ENCODE assay signal across 9 cellular contexts in the genomic region with DNA sequence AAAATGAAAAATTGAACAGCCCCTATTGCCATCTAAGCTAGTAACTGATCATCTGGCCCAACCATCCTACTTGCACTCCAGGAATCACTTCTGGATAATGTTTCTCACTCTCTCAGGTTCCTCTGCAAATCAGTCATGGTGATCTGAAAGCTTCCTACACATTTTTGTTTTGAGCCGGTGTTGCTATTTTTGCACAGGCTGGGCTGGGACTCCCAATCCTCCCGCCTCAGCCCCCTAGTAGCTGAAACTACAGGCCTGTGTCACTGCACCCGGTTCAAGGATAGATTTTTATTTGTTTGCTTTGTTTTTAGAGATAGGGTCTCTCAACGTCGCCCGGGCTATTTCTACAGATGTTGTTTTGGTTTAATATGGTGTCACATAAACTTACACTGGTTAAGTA. TPM values are rescaled to one million over a fixed set of nuclear protein-coding genes. Genes with fewer than 3 reads are reported as not detected.
A peak's percentile ranks its signal among the peaks of the same experiment; 100 is the strongest.
DNase-seq lines count a peak whose midpoint lies in the region; ATAC-seq lines count a peak whose summit lies in the region.
"Had no signal": no experiment of that assay in that cellular context is flagged by ENCODE, and none has a peak within 500 bp of the region (broad histone marks: within the 10 kb centered on the region; RNA-seq: fewer than 3 reads in every experiment).

No MANE protein-coding gene starts in this region.

- H3K9me3 Mint-ChIP-seq in activated CD4-positive, alpha-beta T cell treated with anti-CD3 and anti-CD28 coated beads, Interleukin-2, amount 10 ng/mL, durations not matched to agents 24 days and 14 days, result peaks cover 10% of the 10 kb centered on the region
- no peaks in the 10 kb centered on the region for H3K9me3 Mint-ChIP-seq in central memory CD8-positive, alpha-beta T cell
- no peaks in the 10 kb centered on the region for H3K9me3 Mint-ChIP-seq in stimulated activated memory B cell treated with anti-CD40 and anti-IgM and Interleukin-4, amounts not matched to agents 10 μg/mL and 1 μg/mL and 100 μg/mL, for 72 hours

- peaks cover 7% of the 10 kb centered on the region for H3K36me3 Mint-ChIP-seq in activated CD4-positive, alpha-beta T cell treated with anti-CD3 and anti-CD28 coated beads, Interleukin-2, amount 10 ng/mL, durations not matched to agents 24 days and 14 days (ENCODE audit: low read depth)
- H3K36me3 Mint-ChIP-seq in central memory CD8-positive, alpha-beta T cell (ENCODE audit: insufficient read depth), result no peaks in the 10 kb centered on the region
- H3K36me3 Mint-ChIP-seq in stimulated activated memory B cell treated with anti-CD40 and anti-IgM and Interleukin-4, amounts not matched to agents 10 μg/mL and 1 μg/mL and 100 μg/mL, for 72 hours, result peaks cover 6% of the 10 kb centered on the region

- peaks cover 17% of the 10 kb centered on the region for H3K27me3 Mint-ChIP-seq in activated CD4-positive, alpha-beta T cell treated with anti-CD3 and anti-CD28 coated beads, Interleukin-2, amount 10 ng/mL, durations not matched to agents 24 days and 14 days
- H3K27me3 Mint-ChIP-seq in central memory CD8-positive, alpha-beta T cell, result peaks cover 26% of the 10 kb centered on the region
- peaks cover 12% of the 10 kb centered on the region for H3K27me3 Mint-ChIP-seq in stimulated activated memory B cell treated with anti-CD40 and anti-IgM and Interleukin-4, amounts not matched to agents 10 μg/mL and 1 μg/mL and 100 μg/mL, for 72 hours

- H3K27ac Mint-ChIP-seq in activated CD4-positive, alpha-beta T cell treated with anti-CD3 and anti-CD28 coated beads, Interleukin-2, amount 10 ng/mL, durations not matched to agents 24 days and 14 days, result peak overlapping the region; percentile 76
- peak overlapping the region; percentile 92 for H3K27ac Mint-ChIP-seq in central memory CD8-positive, alpha-beta T cell (ENCODE audit: low read depth)
- H3K27ac Mint-ChIP-seq in stimulated activated memory B cell treated with anti-CD40 and anti-IgM and Interleukin-4, amounts not matched to agents 10 μg/mL and 1 μg/mL and 100 μg/mL, for 72 hours, result peak overlapping the region; percentile 99

- DNase-seq in activated CD4-positive, alpha-beta T cell treated with anti-CD3 and anti-CD28 coated beads, Interleukin-2, amount 10 ng/mL, durations not matched to agents 24 days and 14 days, result no peak
- DNase-seq in activated CD4-positive, alpha-beta T cell treated with anti-CD3 and anti-CD28 coated beads for 1 hour, result no peak
- no peak for DNase-seq in central memory CD8-positive, alpha-beta T cell (ENCODE audit: low spot score in 2 of 2)
- DNase-seq in amniotic stem cell (lab: John Stamatoyannopoulos, UW) (no peak), KBM-7 (no peak), NCI-H2196 (lab: John Stamatoyannopoulos, UW; ENCODE audit: unreplicated experiment) (no peak)
- DNase-seq: NCI-H1092 had no signal

- H3K4me3 Mint-ChIP-seq in activated CD4-positive, alpha-beta T cell treated with anti-CD3 and anti-CD28 coated beads, Interleukin-2, amount 10 ng/mL, durations not matched to agents 24 days and 14 days, result peak overlapping the region; percentile 63
- H3K4me3 Mint-ChIP-seq in central memory CD8-positive, alpha-beta T cell, result peak overlapping the region; percentile 73
- H3K4me3 Mint-ChIP-seq in stimulated activated memory B cell treated with anti-CD40 and anti-IgM and Interleukin-4, amounts not matched to agents 10 μg/mL and 1 μg/mL and 100 μg/mL, for 72 hours, result peak overlapping the region; percentile 82

- peaks cover 11% of the 10 kb centered on the region for H3K4me1 Mint-ChIP-seq in activated CD4-positive, alpha-beta T cell treated with anti-CD3 and anti-CD28 coated beads, Interleukin-2, amount 10 ng/mL, durations not matched to agents 24 days and 14 days
- H3K4me1 Mint-ChIP-seq in central memory CD8-positive, alpha-beta T cell, result peaks cover 12% of the 10 kb centered on the region
- peaks cover 14% of the 10 kb centered on the region for H3K4me1 Mint-ChIP-seq in stimulated activated memory B cell treated with anti-CD40 and anti-IgM and Interleukin-4, amounts not matched to agents 10 μg/mL and 1 μg/mL and 100 μg/mL, for 72 hours

- in situ Hi-C loops in KBM-7 (cut with MboI; ENCODE audit: low pct_unique_long_range_greater_than_20kb, low sequenced_read_pairs), result no loop called here

- ATAC-seq in HG03103 (IDR thresholded peaks at IDR 0.05; ENCODE audit: low read depth, unreplicated experiment), result peak; percentile 11
- no peak for ATAC-seq in central memory CD8-positive, alpha-beta T cell (replicated peaks; ENCODE audit: extremely low read depth, poor library complexity, severe bottlenecking)
- ATAC-seq in stimulated activated memory B cell treated with anti-CD40 and anti-IgM and Interleukin-4, amounts not matched to agents 10 μg/mL and 1 μg/mL and 100 μg/mL, for 72 hours, result peak; percentile 52

- intact Hi-C loops in activated CD4-positive, alpha-beta T cell treated with anti-CD3 and anti-CD28 coated beads, Interleukin-2, amount 10 ng/mL, durations not matched to agents 24 days and 14 days (cut with micrococcal nuclease), result no loop called here

RNA-seq across cellular contexts. Expression of a gene that starts 40.5 kb away (rescaled TPM):
- total RNA-seq in activated CD4-positive, alpha-beta T cell treated with anti-CD3 and anti-CD28 coated beads, Interleukin-2, amount 10 ng/mL, durations not matched to agents 24 days and 14 days, result not detected in 2 replicates
